In the genomic region with DNA sequence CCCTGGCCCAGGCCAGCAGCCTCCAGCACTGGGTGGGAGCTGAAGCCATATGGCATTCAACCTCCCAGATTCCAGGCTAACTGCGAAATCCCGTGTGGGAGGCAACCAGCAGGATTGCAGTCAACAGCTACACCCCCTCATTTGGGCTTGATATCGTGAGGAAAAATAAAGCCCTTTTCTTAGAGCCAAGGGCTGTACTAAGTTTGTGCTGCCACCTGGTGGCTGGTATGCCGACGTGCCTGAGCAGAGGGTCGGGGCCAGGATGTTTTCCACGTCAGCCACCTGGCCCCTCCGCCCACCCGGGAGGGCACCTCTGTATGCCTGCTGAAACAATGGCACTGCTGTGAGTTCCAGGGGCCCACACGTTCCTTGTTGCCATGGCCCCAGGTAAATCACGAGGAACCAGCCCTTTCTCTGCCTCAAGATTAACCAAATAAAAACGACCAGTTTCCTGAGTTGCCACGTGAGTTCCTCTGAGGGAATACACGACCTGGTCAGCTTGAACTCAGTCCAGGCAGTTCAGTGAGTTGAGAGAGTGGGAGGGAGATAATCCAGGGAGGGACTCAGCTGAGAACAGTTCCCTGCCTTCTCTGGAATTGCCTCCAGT, we compare ENCODE assay signal across 1 cellular context.
TF ChIP-seq lines count a peak whose summit lies in the region.

No MANE protein-coding gene starts in this region.

TF ChIP-seq in H1, 55 proteins besides CTCF, POLR2A, EP300 and RAD21:
- TF ChIP-seq CBX5 (IDR thresholded peaks at IDR 0.05; ENCODE audit: low read depth, low read length) (no peak), SIX5 (IDR thresholded peaks at IDR 0.05; ENCODE audit: low read depth, low read length) (no peak), EZH2 (IDR thresholded peaks at IDR 0.05; ENCODE audit: low read depth, low read length, severe bottlenecking) (no peak), CHD1 (IDR thresholded peaks at IDR 0.05; ENCODE audit: low read depth, low read length) (no peak), RFX5 (IDR thresholded peaks at IDR 0.05; ENCODE audit: borderline replicate concordance, low read depth, low read length) (no peak), ZNF274 (IDR thresholded peaks at IDR 0.05; ENCODE audit: borderline replicate concordance, extremely low read depth, low read length) (no peak), TAF7 (optimal IDR thresholded peaks at IDR 0.05; ENCODE audit: borderline replicate concordance, low read depth, low read length) (no peak), HDAC2 (IDR thresholded peaks at IDR 0.05; ENCODE audit: borderline replicate concordance in 1 of 2, low read depth in 2 of 2, low read length in 2 of 2) (peak in 1 of 2 experiments; percentile 60; a peak in 1 of 4 replicates), YY1 (IDR thresholded peaks at IDR 0.05; ENCODE audit: low read depth, low read length) (no peak; the same call in 1 of the 2 replicates), CREB1 (IDR thresholded peaks at IDR 0.05) (peak; percentile 79), BRCA1 (IDR thresholded peaks at IDR 0.05; ENCODE audit: low read depth, low read length) (no peak), SP4 (IDR thresholded peaks at IDR 0.05; ENCODE audit: low read length) (no peak), MAFK (IDR thresholded peaks at IDR 0.05; ENCODE audit: low read depth, low read length) (no peak), FOSL1 (IDR thresholded peaks at IDR 0.05; ENCODE audit: insufficient read depth, low read depth, low read length) (no peak), KDM5A (IDR thresholded peaks at IDR 0.05; ENCODE audit: low read length) (no peak), SAP30 (IDR thresholded peaks at IDR 0.05; ENCODE audit: insufficient read depth, insufficient replicate concordance, low read length) (no peak), EGR1 (IDR thresholded peaks at IDR 0.05; ENCODE audit: borderline replicate concordance, low read depth, low read length) (peak; percentile 83; the same call in 1 of the 2 replicates), POLR2AphosphoS5 (IDR thresholded peaks at IDR 0.05; ENCODE audit: low read depth, low read length) (peak; percentile 54; the same call in 1 of the 2 replicates), HDAC6 (IDR thresholded peaks at IDR 0.05; ENCODE audit: low read depth, low read length) (no peak), TCF12 (IDR thresholded peaks at IDR 0.05; ENCODE audit: low read depth, low read length) (peak; percentile 95), RBBP5 (IDR thresholded peaks at IDR 0.05; ENCODE audit: borderline replicate concordance, low read depth, low read length) (no peak; the same call in 1 of the 2 replicates), CTBP2 (IDR thresholded peaks at IDR 0.05; ENCODE audit: borderline replicate concordance, insufficient read depth, insufficient read length, low read length) (no peak), NANOG (IDR thresholded peaks at IDR 0.05; ENCODE audit: insufficient read depth, low read depth, low read length, poor library complexity, severe bottlenecking) (no peak), TAF1 (IDR thresholded peaks at IDR 0.05; ENCODE audit: low read depth, low read length) (0 out of 2 replicates have a peak, but pooled peaks have one; percentile 12), JUND (IDR thresholded peaks at IDR 0.05; ENCODE audit: low read length) (no peak), GABPA (IDR thresholded peaks at IDR 0.05; ENCODE audit: borderline replicate concordance, insufficient read depth, low read length) (peak; percentile 66; the same call in 1 of the 2 replicates), SP1 (IDR thresholded peaks at IDR 0.05; ENCODE audit: low read depth, low read length) (0 out of 2 replicates have a peak, but pooled peaks have one; percentile 34), CBX8 (IDR thresholded peaks at IDR 0.05; ENCODE audit: borderline replicate concordance, low read depth, low read length) (no peak), TEAD4 (IDR thresholded peaks at IDR 0.05; ENCODE audit: low read depth, low read length) (peak; percentile 100), CHD2 (IDR thresholded peaks at IDR 0.05; ENCODE audit: low read length) (no peak), RXRA (IDR thresholded peaks at IDR 0.05; ENCODE audit: insufficient read depth, low read depth, low read length) (no peak), PHF8 (conservative IDR thresholded peaks at IDR 0.05; ENCODE audit: low read depth, low read length) (no peak), E2F6 (IDR thresholded peaks at IDR 0.05) (no peak), SP2 (IDR thresholded peaks at IDR 0.05; ENCODE audit: low read length) (no peak), RNF2 (IDR thresholded peaks at IDR 0.05; ENCODE audit: borderline replicate concordance, low read depth, low read length, missing control alignments, poor library complexity, severe bottlenecking) (no peak), SIN3A (conservative IDR thresholded peaks at IDR 0.05 in 1 of 2, IDR thresholded peaks at IDR 0.05 in 1 of 2; ENCODE audit: low read depth in 1 of 2, low read length in 2 of 2) (no peak), JUN (IDR thresholded peaks at IDR 0.05; ENCODE audit: low read depth, low read length) (no peak), ASH2L (IDR thresholded peaks at IDR 0.05; ENCODE audit: low read length) (peak; percentile 82), KDM1A (IDR thresholded peaks at IDR 0.05; ENCODE audit: borderline replicate concordance, low read length) (no peak), BCL11A (IDR thresholded peaks at IDR 0.05; ENCODE audit: low read depth in 2 of 2, low read length in 2 of 2) (no peak), SIRT6 (IDR thresholded peaks at IDR 0.05; ENCODE audit: low read length) (no peak), GTF2F1 (IDR thresholded peaks at IDR 0.05; ENCODE audit: borderline replicate concordance, low read depth, low read length) (no peak), CHD7 (IDR thresholded peaks at IDR 0.05; ENCODE audit: insufficient replicate concordance, low read length) (no peak), SRF (IDR thresholded peaks at IDR 0.05; ENCODE audit: low read depth, low read length) (no peak), SUZ12 (IDR thresholded peaks at IDR 0.05; ENCODE audit: low read length) (no peak), NRF1 (IDR thresholded peaks at IDR 0.05; ENCODE audit: low read depth, low read length) (no peak), POU5F1 (IDR thresholded peaks at IDR 0.05; ENCODE audit: low read depth, low read length) (no peak), BACH1 (IDR thresholded peaks at IDR 0.05; ENCODE audit: low read length) (peak; percentile 50), CEBPB (IDR thresholded peaks at IDR 0.05; ENCODE audit: low read depth, low read length) (peak; percentile 1; the same call in 1 of the 2 replicates), KDM4A (IDR thresholded peaks at IDR 0.05; ENCODE audit: low read depth, low read length, severe bottlenecking) (no peak), TBP (IDR thresholded peaks at IDR 0.05; ENCODE audit: low read depth, low read length) (no peak; the same call in 1 of the 2 replicates)
- TF ChIP-seq, protein P1, sequence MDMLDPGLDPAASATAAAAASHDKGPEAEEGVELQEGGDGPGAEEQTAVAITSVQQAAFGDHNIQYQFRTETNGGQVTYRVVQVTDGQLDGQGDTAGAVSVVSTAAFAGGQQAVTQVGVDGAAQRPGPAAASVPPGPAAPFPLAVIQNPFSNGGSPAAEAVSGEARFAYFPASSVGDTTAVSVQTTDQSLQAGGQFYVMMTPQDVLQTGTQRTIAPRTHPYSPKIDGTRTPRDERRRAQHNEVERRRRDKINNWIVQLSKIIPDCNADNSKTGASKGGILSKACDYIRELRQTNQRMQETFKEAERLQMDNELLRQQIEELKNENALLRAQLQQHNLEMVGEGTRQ (IDR thresholded peaks at IDR 0.05; ENCODE audit: low read length): no peak
- TF ChIP-seq, protein P2, sequence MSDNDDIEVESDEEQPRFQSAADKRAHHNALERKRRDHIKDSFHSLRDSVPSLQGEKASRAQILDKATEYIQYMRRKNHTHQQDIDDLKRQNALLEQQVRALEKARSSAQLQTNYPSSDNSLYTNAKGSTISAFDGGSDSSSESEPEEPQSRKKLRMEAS (IDR thresholded peaks at IDR 0.05): peak; percentile 84; the same call in 1 of the 2 replicates
- TF ChIP-seq, protein P3, sequence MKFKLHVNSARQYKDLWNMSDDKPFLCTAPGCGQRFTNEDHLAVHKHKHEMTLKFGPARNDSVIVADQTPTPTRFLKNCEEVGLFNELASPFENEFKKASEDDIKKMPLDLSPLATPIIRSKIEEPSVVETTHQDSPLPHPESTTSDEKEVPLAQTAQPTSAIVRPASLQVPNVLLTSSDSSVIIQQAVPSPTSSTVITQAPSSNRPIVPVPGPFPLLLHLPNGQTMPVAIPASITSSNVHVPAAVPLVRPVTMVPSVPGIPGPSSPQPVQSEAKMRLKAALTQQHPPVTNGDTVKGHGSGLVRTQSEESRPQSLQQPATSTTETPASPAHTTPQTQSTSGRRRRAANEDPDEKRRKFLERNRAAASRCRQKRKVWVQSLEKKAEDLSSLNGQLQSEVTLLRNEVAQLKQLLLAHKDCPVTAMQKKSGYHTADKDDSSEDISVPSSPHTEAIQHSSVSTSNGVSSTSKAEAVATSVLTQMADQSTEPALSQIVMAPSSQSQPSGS (IDR thresholded peaks at IDR 0.05; ENCODE audit: low read length): peak; percentile 55; the same call in 1 of the 2 replicates
- TF ChIP-seq, protein P4, sequence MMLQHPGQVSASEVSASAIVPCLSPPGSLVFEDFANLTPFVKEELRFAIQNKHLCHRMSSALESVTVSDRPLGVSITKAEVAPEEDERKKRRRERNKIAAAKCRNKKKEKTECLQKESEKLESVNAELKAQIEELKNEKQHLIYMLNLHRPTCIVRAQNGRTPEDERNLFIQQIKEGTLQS (IDR thresholded peaks at IDR 0.05; ENCODE audit: insufficient read depth, low read depth, low read length): no peak
TF ChIP-seq in H1: peak in this region for 14.
